In the genomic region with DNA sequence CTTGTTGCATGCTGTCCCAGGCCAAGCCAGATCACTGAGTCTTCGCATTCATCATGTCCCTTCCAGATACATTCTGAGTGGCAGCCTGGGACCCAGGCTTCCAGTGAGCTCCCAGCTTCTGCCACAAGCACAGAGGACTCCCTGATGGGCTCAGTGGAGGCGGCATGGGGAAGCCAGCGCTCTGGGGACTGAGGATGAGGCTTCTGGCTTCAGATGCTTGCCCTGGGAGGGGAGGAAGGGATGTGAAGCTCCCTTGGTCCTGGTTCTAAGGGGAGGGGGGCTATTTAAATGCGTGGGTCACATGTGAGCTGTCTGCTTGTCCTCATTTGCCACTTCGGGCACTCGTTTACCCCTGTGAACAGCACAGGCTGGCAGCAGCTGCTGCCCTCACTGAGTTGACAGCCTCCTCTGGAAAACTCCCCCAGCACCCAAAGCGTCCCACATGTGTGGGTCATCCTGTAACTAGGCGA, we compare ENCODE assay signal across 8 cellular contexts.
DNase-seq lines count a peak whose midpoint lies in the region; ATAC-seq and TF ChIP-seq lines count a peak whose summit lies in the region.

No MANE protein-coding gene starts in this region.

- peaks cover 2 to 6% (median 4%) of the 10 kb centered on the region in 3 donors for H3K27me3 Mint-ChIP-seq in immature natural killer cell (ENCODE audit: low read depth in 3 of 3)

- DNase-seq in NCI-H1694 treated with DMSO at 0.1 percent for 48 hours (lab: John Stamatoyannopoulos, UW), result peak; percentile 52
- peak in 2 of 3 donors; percentile 28 to 29 for DNase-seq in immature natural killer cell
- no peak for DNase-seq in GM10266 (ENCODE audit: extremely low spot score)
- no peak for DNase-seq in putamen (ENCODE audit: low spot score)
- no peak for DNase-seq in GM13977 (ENCODE audit: low spot score)
- DNase-seq in NCI-H748 (lab: John Stamatoyannopoulos, UW; ENCODE audit: unreplicated experiment), result no peak

- H3K36me3 Mint-ChIP-seq in immature natural killer cell, result peaks cover 0 to 11% (median 4%) of the 10 kb centered on the region in 3 donors

- H3K4me3 Mint-ChIP-seq in immature natural killer cell, result peak overlapping the region; percentile 66 to 80 (median 76)

- peak; percentile 47 for ATAC-seq in GM18511 (IDR thresholded peaks at IDR 0.05; ENCODE audit: unreplicated experiment)
- ATAC-seq in GM21786 (IDR thresholded peaks at IDR 0.05; ENCODE audit: unreplicated experiment), result peak; percentile 25

- H3K27ac Mint-ChIP-seq in immature natural killer cell, result peak overlapping the region; percentile 68 to 95 (median 88)

- TF ChIP-seq CTCF in GM10266 (IDR thresholded peaks at IDR 0.05; ENCODE audit: control insufficient read depth, insufficient read depth, low read depth, missing control alignments) (no peak), GM13977 (IDR thresholded peaks at IDR 0.05; ENCODE audit: extremely low read depth, insufficient read depth, missing control alignments) (no peak)

- no peaks in the 10 kb centered on the region for H3K9me3 Mint-ChIP-seq in immature natural killer cell

- in situ Hi-C loops in GM13977 (cut with MboI; ENCODE audit: low pct_unique_long_range_greater_than_20kb, low sequenced_read_pairs, unreplicated experiment), result no loop called here

- peaks cover 38 to 39% of the 10 kb centered on the region in 2 donors for H3K4me1 Mint-ChIP-seq in immature natural killer cell

Comparison
In these comparisons a context has a peak if more than half of its experiments do, and no peak if none do; other contexts are left out.
1. DNase-seq: peak in NCI-H1694 treated with DMSO at 0.1 percent for 48 hours (single experiment) and immature natural killer cell (2 of 3); none in GM10266 (single experiment), putamen (single experiment), GM13977 (single experiment) and NCI-H748 (single experiment).